Comparison of ENCODE assay signal across 21 cellular contexts in the genomic region with DNA sequence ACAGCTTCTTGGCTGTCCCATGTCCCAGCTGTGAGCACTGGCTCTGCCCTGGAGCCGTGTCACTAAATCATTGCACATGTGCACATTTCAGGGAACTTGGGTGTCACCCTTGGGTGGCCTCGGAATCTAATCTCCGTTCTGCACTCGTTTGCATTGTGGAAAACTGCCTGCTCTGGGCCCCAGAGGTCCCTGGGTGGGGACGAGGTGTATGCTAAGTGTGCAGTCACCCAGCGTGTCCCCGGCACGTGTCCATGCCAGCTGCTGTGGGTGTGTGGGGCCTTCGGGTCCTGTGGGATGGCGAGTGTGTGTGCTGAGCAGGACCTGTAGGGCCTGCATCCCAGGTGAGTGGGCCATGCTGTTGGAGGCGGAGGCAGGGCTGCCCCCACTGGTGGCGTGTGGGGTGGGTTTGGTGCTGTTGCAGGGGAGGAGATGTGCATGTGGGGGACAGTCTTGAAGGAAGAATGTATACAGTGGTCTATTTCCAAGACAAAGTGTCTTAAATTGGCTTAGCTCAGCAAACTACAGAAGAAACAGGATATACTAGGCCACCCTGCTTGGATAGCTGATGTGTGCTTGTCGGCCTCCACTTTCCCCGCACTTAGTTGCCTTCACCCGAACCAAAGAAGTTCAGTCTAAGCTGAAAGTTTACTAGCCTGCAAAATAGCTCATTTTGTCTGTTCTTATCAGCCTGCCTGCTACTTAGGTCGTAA.
"Had no signal": no experiment of that assay in that cellular context is flagged by ENCODE, and none has a peak within 500 bp of the region (broad histone marks: within the 10 kb centered on the region; RNA-seq: fewer than 3 reads in every experiment).

No MANE protein-coding gene starts in this region.

- H3K27me3 Mint-ChIP-seq: activated naive CD4-positive, alpha-beta T cell treated with anti-CD3 and anti-CD28 coated beads, Interleukin-2, amount 50 U/mL, for 24 hours; natural killer cell treated with Interleukin-12 subunit alpha and Interleukin-12 subunit beta and Interleukin-15 and Interleukin-18, amount 100 ng/mL, for 72 hours; stimulated activated naive CD8-positive, alpha-beta T cell treated with anti-CD3 and anti-CD28 coated beads, Interleukin-15, Interleukin-2, amounts not matched to agents 100 ng/mL and 50 ng/mL, for 24 hours had no signal

- FAIRE-seq: keratinocyte had no signal

- H3K27ac Mint-ChIP-seq: activated CD8-positive, alpha-beta T cell treated with anti-CD3 and anti-CD28 coated beads, Interleukin-2, amount 10 ng/mL, durations not matched to agents 7 days and 5 days; natural killer cell treated with Interleukin-12 subunit alpha and Interleukin-12 subunit beta and Interleukin-15 and Interleukin-18, amount 100 ng/mL, for 72 hours; stimulated activated naive CD8-positive, alpha-beta T cell treated with anti-CD3 and anti-CD28 coated beads, Interleukin-15, Interleukin-2, amounts not matched to agents 100 ng/mL and 50 ng/mL, for 24 hours; T-helper 1 cell treated with Interleukin-12 subunit alpha and Interleukin-12 subunit beta and Interleukin-4 antibody, amounts not matched to agents 30 μg/mL and 1 μg/mL, for 36 hours had no signal

- H3K9me3 Mint-ChIP-seq: activated naive CD4-positive, alpha-beta T cell treated with anti-CD3 and anti-CD28 coated beads, Interleukin-2, amount 50 U/mL, for 24 hours; natural killer cell treated with Interleukin-12 subunit alpha and Interleukin-12 subunit beta and Interleukin-15 and Interleukin-18, amount 100 ng/mL, for 72 hours; stimulated activated naive CD8-positive, alpha-beta T cell treated with anti-CD3 and anti-CD28 coated beads, Interleukin-15, Interleukin-2, amounts not matched to agents 100 ng/mL and 50 ng/mL, for 24 hours; T-helper 1 cell treated with Interleukin-12 subunit alpha and Interleukin-12 subunit beta and Interleukin-4 antibody, amounts not matched to agents 30 μg/mL and 1 μg/mL, for 36 hours had no signal

- H3K9me3 ChIP-seq: adrenal gland, psoas muscle, right lobe of liver, suprapubic skin had no signal

- DNase-seq: activated CD4-positive, alpha-beta T cell treated with anti-CD3 and anti-CD28 coated beads for 48 hours; activated CD8-positive, alpha-beta memory T cell treated with anti-CD3 and anti-CD28 coated beads, Interleukin-2, amount 50 U/mL, for 4 hours; activated CD8-positive, alpha-beta T cell treated with anti-CD3 and anti-CD28 coated beads, Interleukin-2, amount 10 ng/mL, durations not matched to agents 7 days and 5 days; activated effector memory CD4-positive, alpha-beta T cell treated with anti-CD3 and anti-CD28 coated beads, Interleukin-2, amount 50 U/mL, for 16 hours; activated T-cell treated with anti-CD3 and anti-CD28 coated beads, Interleukin-2, amount 50 U/mL, for 48 hours; dorsolateral prefrontal cortex; left ventricle myocardium superior; mesendoderm; psoas muscle; stimulated activated CD4-positive, alpha-beta T cell treated with anti-CD3 and anti-CD28 coated beads, Interleukin-4, amount 100 ng/mL, for 4 hours; stimulated activated CD8-positive, alpha-beta memory T cell treated with anti-CD3 and anti-CD28 coated beads, Interleukin-4, amount 100 ng/mL, for 48 hours; trophoblast cell had no signal

- H3K4me3 ChIP-seq: adrenal gland, dorsolateral prefrontal cortex, psoas muscle, right lobe of liver, smooth muscle cell, suprapubic skin had no signal

- H3K4me2 ChIP-seq: smooth muscle cell had no signal

- H3K27ac ChIP-seq: adrenal gland, psoas muscle, right lobe of liver, suprapubic skin had no signal

- H3K4me3 Mint-ChIP-seq: activated CD8-positive, alpha-beta T cell treated with anti-CD3 and anti-CD28 coated beads, Interleukin-2, amount 10 ng/mL, durations not matched to agents 7 days and 5 days; activated naive CD4-positive, alpha-beta T cell treated with anti-CD3 and anti-CD28 coated beads, Interleukin-2, amount 50 U/mL, for 24 hours; natural killer cell treated with Interleukin-12 subunit alpha and Interleukin-12 subunit beta and Interleukin-15 and Interleukin-18, amount 100 ng/mL, for 72 hours; stimulated activated naive CD8-positive, alpha-beta T cell treated with anti-CD3 and anti-CD28 coated beads, Interleukin-15, Interleukin-2, amounts not matched to agents 100 ng/mL and 50 ng/mL, for 24 hours; T-helper 1 cell treated with Interleukin-12 subunit alpha and Interleukin-12 subunit beta and Interleukin-4 antibody, amounts not matched to agents 30 μg/mL and 1 μg/mL, for 36 hours had no signal

- H3K27me3 ChIP-seq: adrenal gland, dorsolateral prefrontal cortex, right lobe of liver, suprapubic skin had no signal

- H3K36me3 Mint-ChIP-seq: activated naive CD4-positive, alpha-beta T cell treated with anti-CD3 and anti-CD28 coated beads, Interleukin-2, amount 50 U/mL, for 24 hours; natural killer cell treated with Interleukin-12 subunit alpha and Interleukin-12 subunit beta and Interleukin-15 and Interleukin-18, amount 100 ng/mL, for 72 hours had no signal

- ATAC-seq: activated CD8-positive, alpha-beta T cell treated with anti-CD3 and anti-CD28 coated beads, Interleukin-2, amount 10 ng/mL, durations not matched to agents 7 days and 5 days; left ventricle myocardium superior; natural killer cell treated with Interleukin-12 subunit alpha and Interleukin-12 subunit beta and Interleukin-15 and Interleukin-18, amount 100 ng/mL, for 72 hours; psoas muscle; right lobe of liver had no signal
